ENCODE assay signal across 31 cellular contexts in genomic region chr9:83765376-83765775, GRCh38.
"Had no signal": no experiment of that assay in that cellular context is flagged by ENCODE, and none has a peak within 500 bp of the region (broad histone marks: within the 10 kb centered on the region; RNA-seq: fewer than 3 reads in every experiment).

No MANE protein-coding gene starts in this region.

- H3K4me1 Mint-ChIP-seq: activated CD4-positive, alpha-beta memory T cell treated with anti-CD3 and anti-CD28 coated beads, Interleukin-2, amount 10 ng/mL, durations not matched to agents 7 days and 5 days; activated CD4-positive, alpha-beta T cell treated with anti-CD3 and anti-CD28 coated beads, Interleukin-2, amount 10 ng/mL, durations not matched to agents 7 days and 5 days; activated naive CD4-positive, alpha-beta T cell treated with anti-CD3 and anti-CD28 coated beads, Interleukin-2, amount 10 ng/mL, durations not matched to agents 7 days and 5 days; activated naive CD8-positive, alpha-beta T cell treated with anti-CD3 and anti-CD28 coated beads, Interleukin-2, amount 10 ng/mL, durations not matched to agents 7 days and 5 days; brain had no signal

- H3K27ac Mint-ChIP-seq: activated CD4-positive, alpha-beta memory T cell treated with anti-CD3 and anti-CD28 coated beads, Interleukin-2, amount 10 ng/mL, durations not matched to agents 7 days and 5 days; activated CD4-positive, alpha-beta T cell treated with anti-CD3 and anti-CD28 coated beads, Interleukin-2, amount 10 ng/mL, durations not matched to agents 7 days and 5 days; activated naive CD4-positive, alpha-beta T cell treated with anti-CD3 and anti-CD28 coated beads, Interleukin-2, amount 10 ng/mL, durations not matched to agents 7 days and 5 days; activated naive CD4-positive, alpha-beta T cell treated with anti-CD3 and anti-CD28 coated beads, Interleukin-2, amount 50 U/mL, for 72 hours; activated naive CD8-positive, alpha-beta T cell treated with anti-CD3 and anti-CD28 coated beads, Interleukin-2, amount 10 ng/mL, durations not matched to agents 7 days and 5 days; activated T-cell treated with anti-CD3 and anti-CD28 coated beads, Interleukin-2, amount 50 U/mL, for 24 hours; activated T-cell treated with anti-CD3 and anti-CD28 coated beads, Interleukin-2, amount 50 U/mL, for 72 hours; brain; T-helper 2 cell treated with Interferon-gamma antibody and Interleukin-4, amounts not matched to agents 5 μg/mL and 100 μg/mL, for 36 hours; WTC11 had no signal

- DNase-seq: activated CD4-positive, alpha-beta memory T cell treated with anti-CD3 and anti-CD28 coated beads, Interleukin-2, amount 10 ng/mL, durations not matched to agents 7 days and 5 days; activated CD4-positive, alpha-beta T cell treated with anti-CD3 and anti-CD28 coated beads for 1 hour; activated CD4-positive, alpha-beta T cell treated with anti-CD3 and anti-CD28 coated beads for 4 hours; activated CD4-positive, alpha-beta T cell treated with anti-CD3 and anti-CD28 coated beads, Interleukin-2, amount 10 ng/mL, durations not matched to agents 7 days and 5 days; activated CD4-positive, alpha-beta T cell treated with anti-CD3 and anti-CD28 coated beads, Interleukin-2, amount 50 U/mL, for 4 hours; activated CD8-positive, alpha-beta memory T cell treated with anti-CD3 and anti-CD28 coated beads, Interleukin-2, amount 50 U/mL, for 48 hours; activated gamma-delta T cell; activated naive CD4-positive, alpha-beta T cell; activated naive CD4-positive, alpha-beta T cell treated with anti-CD3 and anti-CD28 coated beads, Interleukin-2, amount 10 ng/mL, durations not matched to agents 7 days and 5 days; activated naive CD8-positive, alpha-beta T cell treated with anti-CD3 and anti-CD28 coated beads, Interleukin-2, amount 10 ng/mL, durations not matched to agents 7 days and 5 days; activated T-cell treated with anti-CD3 and anti-CD28 coated beads for 4 hours; activated T-cell treated with anti-CD3 and anti-CD28 coated beads, Interleukin-2, amount 50 U/mL, for 24 hours; activated T-cell treated with anti-CD3 and anti-CD28 coated beads, Interleukin-2, amount 50 U/mL, for 72 hours; central memory CD4-positive, alpha-beta T cell; cerebellar nuclear complex; colonic mucosa; effector CD8-positive, alpha-beta T cell; esophagus squamous epithelium; foreskin melanocyte; hypothalamus; T1000 had no signal

- H3K27me3 ChIP-seq: ascending aorta, breast epithelium, cardiac muscle cell, colonic mucosa, esophagus squamous epithelium, gastroesophageal sphincter had no signal

- H3K4me3 ChIP-seq: ascending aorta, breast epithelium, cardiac muscle cell, colonic mucosa, esophagus squamous epithelium, gastroesophageal sphincter had no signal

- H3K27ac ChIP-seq: ascending aorta, breast epithelium, cardiac muscle cell, colonic mucosa, epithelial cell of prostate, esophagus squamous epithelium, gastroesophageal sphincter, VCaP had no signal

- H3K9me3 ChIP-seq: colonic mucosa had no signal

- H3K4me1 ChIP-seq: ascending aorta, breast epithelium, colonic mucosa, esophagus squamous epithelium, gastroesophageal sphincter had no signal

- H3K4me3 Mint-ChIP-seq: activated CD4-positive, alpha-beta memory T cell treated with anti-CD3 and anti-CD28 coated beads, Interleukin-2, amount 10 ng/mL, durations not matched to agents 7 days and 5 days; activated CD4-positive, alpha-beta T cell treated with anti-CD3 and anti-CD28 coated beads, Interleukin-2, amount 10 ng/mL, durations not matched to agents 7 days and 5 days; activated naive CD4-positive, alpha-beta T cell treated with anti-CD3 and anti-CD28 coated beads, Interleukin-2, amount 10 ng/mL, durations not matched to agents 7 days and 5 days; activated naive CD8-positive, alpha-beta T cell treated with anti-CD3 and anti-CD28 coated beads, Interleukin-2, amount 10 ng/mL, durations not matched to agents 7 days and 5 days; activated T-cell treated with anti-CD3 and anti-CD28 coated beads, Interleukin-2, amount 50 U/mL, for 24 hours; activated T-cell treated with anti-CD3 and anti-CD28 coated beads, Interleukin-2, amount 50 U/mL, for 72 hours; brain; T-helper 2 cell treated with Interferon-gamma antibody and Interleukin-4, amounts not matched to agents 5 μg/mL and 100 μg/mL, for 36 hours; WTC11 had no signal

- H3K36me3 ChIP-seq: breast epithelium, colonic mucosa had no signal

- ATAC-seq: activated naive CD4-positive, alpha-beta T cell treated with anti-CD3 and anti-CD28 coated beads, Interleukin-2, amount 50 U/mL, for 72 hours; activated T-cell treated with anti-CD3 and anti-CD28 coated beads, Interleukin-2, amount 50 U/mL, for 72 hours; gastroesophageal sphincter; WTC11 had no signal

- H3K27me3 Mint-ChIP-seq: activated CD4-positive, alpha-beta memory T cell treated with anti-CD3 and anti-CD28 coated beads, Interleukin-2, amount 10 ng/mL, durations not matched to agents 7 days and 5 days; activated CD4-positive, alpha-beta T cell treated with anti-CD3 and anti-CD28 coated beads, Interleukin-2, amount 10 ng/mL, durations not matched to agents 7 days and 5 days; activated naive CD8-positive, alpha-beta T cell treated with anti-CD3 and anti-CD28 coated beads, Interleukin-2, amount 10 ng/mL, durations not matched to agents 7 days and 5 days; activated T-cell treated with anti-CD3 and anti-CD28 coated beads, Interleukin-2, amount 50 U/mL, for 24 hours; brain had no signal
